8 cellular contexts compared by ENCODE assay signal in genomic region chr6:84033523-84034451, GRCh38. TPM values are rescaled to one million over a fixed set of nuclear protein-coding genes. Genes with fewer than 3 reads are reported as not detected.
DNase-seq lines count a peak whose midpoint lies in the region; ATAC-seq and TF ChIP-seq lines count a peak whose summit lies in the region.

A gene with protein sequence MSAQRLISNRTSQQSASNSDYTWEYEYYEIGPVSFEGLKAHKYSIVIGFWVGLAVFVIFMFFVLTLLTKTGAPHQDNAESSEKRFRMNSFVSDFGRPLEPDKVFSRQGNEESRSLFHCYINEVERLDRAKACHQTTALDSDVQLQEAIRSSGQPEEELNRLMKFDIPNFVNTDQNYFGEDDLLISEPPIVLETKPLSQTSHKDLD (plus strand): TSS chr6:84033772. CDS start chr6:84055319, 21,547 bp downstream.

- DNase-seq in DMS 273 (lab: John Stamatoyannopoulos, UW; ENCODE audit: unreplicated experiment) (peak; percentile 89), DMS 273 treated with DMSO at 0.1 percent for 48 hours (lab: John Stamatoyannopoulos, UW) (no peak), T-cell (no peak), foreskin fibroblast (peak in 1 of 2 donors; percentile 52), omental fat pad (ENCODE audit: low spot score) (no peak)

- POLR2A ChIA-PET in T-cell (lab: Charles Lee): no interaction called here

- no peak for TF ChIP-seq POLR2A in GM18505 (IDR thresholded peaks at IDR 0.05; ENCODE audit: borderline replicate concordance, extremely low read depth, insufficient read depth, insufficient read length)

- peak within 1 kb of the TSS in 2 of 3 donors; percentile 1 to 19 for H3K4me3 Mint-ChIP-seq in T-cell

- no peaks in the 10 kb centered on the region for H3K36me3 Mint-ChIP-seq in T-cell

- CTCF ChIA-PET in T-cell (lab: Charles Lee): no interaction called here

- peak within 1 kb of the TSS; percentile 47 to 57 for H3K4me3 ChIP-seq in foreskin fibroblast (ENCODE audit: low read depth in 1 of 2, low read length in 2 of 2)

- peaks cover 0 to 10% (median 10%) of the 10 kb centered on the region in 3 donors for H3K4me1 Mint-ChIP-seq in T-cell

- ATAC-seq in HG03039 (IDR thresholded peaks at IDR 0.05; ENCODE audit: unreplicated experiment) (peak; percentile 49), T-cell (replicated peaks in 1 of 4) (peak in 3 of 4 experiments; percentile 19 to 33 (median 23)), omental fat pad (ENCODE audit: low FRiP score) (peak; percentile 75), GM18505 (IDR thresholded peaks at IDR 0.05; ENCODE audit: unreplicated experiment) (no peak), HG02938 (IDR thresholded peaks at IDR 0.05; ENCODE audit: unreplicated experiment) (no peak)

- no peak within 1 kb of the TSS for H3K27ac Mint-ChIP-seq in T-cell

- H3K9me3 Mint-ChIP-seq in T-cell: peaks cover 0 to 4% (median 0%) of the 10 kb centered on the region in 3 donors

- H3K27me3 Mint-ChIP-seq in T-cell: peaks cover 48 to 49% of the 10 kb centered on the region in 2 donors

- TF ChIP-seq CTCF in foreskin fibroblast (IDR thresholded peaks at IDR 0.05; ENCODE audit: low read depth, low read length) (no peak), omental fat pad (IDR thresholded peaks at IDR 0.05) (no peak)

RNA-seq across cellular contexts. Expression of the gene that starts here (rescaled TPM):
- total RNA-seq in T-cell (not detected), omental fat pad (under 1 TPM in 2 of 4 donors, not detected in 2; 0.19 to 0.47 TPM)

Comparison
In these comparisons a context has a peak if more than half of its experiments do, and no peak if none do; other contexts are left out.
1. Peak in ATAC-seq in T-cell; RNA of the gene not detected or under 1 TPM.
2. Peak in ATAC-seq in omental fat pad; RNA of the gene not detected or under 1 TPM.